ENCODE assay signal across 9 cellular contexts in genomic region chr2:65722028-65722427, GRCh38.
DNase-seq lines count a peak whose midpoint lies in the region; ATAC-seq, FAIRE-seq and TF ChIP-seq lines count a peak whose summit lies in the region.
"Had no signal": no experiment of that assay in that cellular context is flagged by ENCODE, and none has a peak within 500 bp of the region (broad histone marks: within the 10 kb centered on the region; RNA-seq: fewer than 3 reads in every experiment).

No MANE protein-coding gene starts in this region.

- TF ChIP-seq CTCF in AG04449 (IDR thresholded peaks at IDR 0.05; ENCODE audit: insufficient read depth, low read length, missing control alignments) (peak; percentile 4), lung (IDR thresholded peaks at IDR 0.05; ENCODE audit: control extremely low read depth, extremely low read depth) (no peak)

- no peaks in the 10 kb centered on the region for H3K4me1 ChIP-seq in lung (ENCODE audit: control insufficient read depth in 2 of 2, insufficient read depth in 2 of 2, low read length in 2 of 2)
- H3K4me1 ChIP-seq: SJSA1 had no signal

- H3K27ac ChIP-seq in lung (ENCODE audit: low read depth in 1 of 2, low read length in 1 of 2) = no peak overlapping the region
- H3K27ac ChIP-seq: SJSA1 had no signal

- no peak overlapping the region for H3K4me3 ChIP-seq in AG04449 (ENCODE audit: low read depth, low read length)
- no peak overlapping the region for H3K4me3 ChIP-seq in lung
- H3K4me3 ChIP-seq: SJSA1 had no signal

- H3K9me3 ChIP-seq in lung (ENCODE audit: control insufficient read depth in 2 of 2, insufficient read depth in 1 of 2, low read length in 1 of 2) = no peaks in the 10 kb centered on the region

- CTCF ChIA-PET in AG04449 (lab: Yijun Ruan, JAX) = interaction anchor here (1.0 to 2.5 kb wide), 3 partner anchors 11 to 707 kb away, joined by 3 to 15 read pairs (median 5); no protein-coding TSS in a partner anchor

- DNase-seq in AG04449 (ENCODE audit: low read depth, low spot score) (no peak), HuH-7.5 (ENCODE audit: low spot score) (peak; percentile 11), cerebellum (ENCODE audit: low spot score) (peak; percentile 74), lung (ENCODE audit: low spot score) (peak; percentile 34), GM12891 (ENCODE audit: insufficient read length, low spot score) (no peak)
- no peak for DNase-seq in stimulated activated CD4-positive, alpha-beta T cell treated with anti-CD3 and anti-CD28 coated beads, Interleukin-2, amount 100 ng/mL, for 48 hours

- 60 to 68% methylated on average over 4 of the region's 4 CpGs for WGBS in lung, 2 donors

- POLR2A ChIA-PET in AG04449 (lab: Yijun Ruan, JAX) = no interaction called here

- H3K27me3 ChIP-seq in lung (ENCODE audit: control insufficient read depth, insufficient read depth) = peaks cover 4% of the 10 kb centered on the region

- FAIRE-seq in GM12891 (lab: Jason Lieb, UNC) = no peak

- no peaks in the 10 kb centered on the region for H3K36me3 ChIP-seq in lung (ENCODE audit: control insufficient read depth in 2 of 2, insufficient read depth in 2 of 2, low read length in 2 of 2)
- H3K36me3 ChIP-seq: SJSA1 had no signal

- ATAC-seq in lung (ENCODE audit: insufficient read depth, low FRiP score) (no peak), GM18909 (IDR thresholded peaks at IDR 0.05; ENCODE audit: poor library complexity, unreplicated experiment) (no peak), HG02623 (IDR thresholded peaks at IDR 0.05; ENCODE audit: unreplicated experiment) (no peak)

- TF ChIP-seq POLR2A in GM12891 (IDR thresholded peaks at IDR 0.05; ENCODE audit: low read depth, low read length) = no peak

TF ChIP-seq in GM12891, 5 proteins besides CTCF, POLR2A, EP300 and RAD21:
- TF ChIP-seq PAX5 (IDR thresholded peaks at IDR 0.05; ENCODE audit: insufficient read depth, low read length, severe bottlenecking) (no peak), SPI1 (IDR thresholded peaks at IDR 0.05; ENCODE audit: low read depth, low read length) (no peak), TAF1 (IDR thresholded peaks at IDR 0.05; ENCODE audit: low read depth, low read length) (no peak), POLR2AphosphoS5 (IDR thresholded peaks at IDR 0.05; ENCODE audit: low read depth, low read length) (no peak), POU2F2 (IDR thresholded peaks at IDR 0.05; ENCODE audit: low read depth, low read length) (no peak)

Comparison
In these comparisons a context has a peak if more than half of its experiments do, and no peak if none do; other contexts are left out.
1. DNase-seq: peak in HuH-7.5 (single experiment), cerebellum (single experiment) and lung (single experiment); none in AG04449 (single experiment), GM12891 (single experiment) and stimulated activated CD4-positive, alpha-beta T cell treated with anti-CD3 and anti-CD28 coated beads, Interleukin-2, amount 100 ng/mL, for 48 hours (0 of 2).